Comparison of ENCODE assay signal across 11 cellular contexts in genomic region chr16:427295-427694, GRCh38. TPM values are rescaled to one million over a fixed set of nuclear protein-coding genes. Genes with fewer than 3 reads are reported as not detected.
DNase-seq lines count a peak whose midpoint lies in the region; ATAC-seq and TF ChIP-seq lines count a peak whose summit lies in the region.
"Had no signal": no experiment of that assay in that cellular context is flagged by ENCODE, and none has a peak within 500 bp of the region (broad histone marks: within the 10 kb centered on the region; RNA-seq: fewer than 3 reads in every experiment).

No MANE protein-coding gene starts in this region.

- TF ChIP-seq EP300 in ovary (IDR thresholded peaks at IDR 0.05) = no peak

- no peak for ATAC-seq in DND-41 (ENCODE audit: insufficient read depth, low read depth)

- peaks cover 9% of the 10 kb centered on the region for H3K36me3 Mint-ChIP-seq in endothelial cell (ENCODE audit: low read depth, unreplicated experiment)

- peak overlapping the region; percentile 80 to 96; a peak in 3 of 4 replicates for H3K4me3 ChIP-seq in DND-41 (ENCODE audit: low read depth in 1 of 2, low read length in 2 of 2)
- peak overlapping the region; percentile 66; the same call in 1 of the 2 replicates for H3K4me3 ChIP-seq in PC-9
- H3K4me3 ChIP-seq in ovary = peak overlapping the region; percentile 58

- no peaks in the 10 kb centered on the region for H3K27me3 ChIP-seq in DND-41 (ENCODE audit: insufficient read depth, low read length, poor library complexity)
- no peaks in the 10 kb centered on the region for H3K27me3 ChIP-seq in PC-9 (ENCODE audit: insufficient read depth, low read depth)
- H3K27me3 ChIP-seq in ovary = no peaks in the 10 kb centered on the region

- H3K4me2 ChIP-seq in DND-41 (ENCODE audit: insufficient read depth, low read length) = peak overlapping the region; percentile 100
- peak overlapping the region; percentile 86 for H3K4me2 ChIP-seq in PC-9

- H3K4me1 Mint-ChIP-seq in endothelial cell (ENCODE audit: unreplicated experiment) = peaks cover 17% of the 10 kb centered on the region

- TF ChIP-seq CTCF in DND-41 (IDR thresholded peaks at IDR 0.05; ENCODE audit: borderline replicate concordance, extremely low read depth, low read length, poor library complexity, severe bottlenecking) (no peak), PC-9 (conservative IDR thresholded peaks at IDR 0.05) (no peak), endothelial cell (IDR thresholded peaks at IDR 0.05; ENCODE audit: unreplicated experiment) (no peak), ovary (IDR thresholded peaks at IDR 0.05) (no peak)

- H3K4me3 Mint-ChIP-seq in endothelial cell (ENCODE audit: unreplicated experiment) = peak overlapping the region; percentile 95

- BruUV-seq in PC-9 (replicated peaks; lab: Mats Ljungman, UMichigan) = TSS peak; percentile 32

- POLR2A ChIA-PET in PC-9 (lab: Charles Lee; ENCODE audit: unreplicated experiment) = no interaction called here

- peak overlapping the region; percentile 77 for H3K27ac Mint-ChIP-seq in endothelial cell (ENCODE audit: unreplicated experiment)

- CTCF ChIA-PET in PC-9 (lab: Charles Lee) = interaction anchor here (1.3 kb wide), 1 partner anchor 30 kb away, joined by 3 read pairs; no protein-coding TSS in a partner anchor

- H3K9ac ChIP-seq in DND-41 (ENCODE audit: low read depth, low read length) = peak overlapping the region; percentile 88

- H3F3A ChIP-seq in PC-9 (ENCODE audit: insufficient read depth, low read depth) = peaks cover 19% of the 10 kb centered on the region

- WGBS in ovary, 3 donors = 36 to 44% (median 39%) methylated on average over 10 of the region's 10 CpGs

- no peaks in the 10 kb centered on the region for H3K9me3 Mint-ChIP-seq in endothelial cell (ENCODE audit: unreplicated experiment)

- H3K36me3 ChIP-seq in DND-41 (ENCODE audit: insufficient read depth, low read length) = peaks cover 19% of the 10 kb centered on the region; the same call in 1 of the 2 replicates
- H3K36me3 ChIP-seq in PC-9 (ENCODE audit: low read depth) = no peaks in the 10 kb centered on the region
- H3K36me3 ChIP-seq in ovary = no peaks in the 10 kb centered on the region
- H3K36me3 ChIP-seq: neutrophil had no signal

- TF ChIP-seq POLR2A in ovary (IDR thresholded peaks at IDR 0.05) = peak; percentile 21

- H3K27me3 Mint-ChIP-seq in endothelial cell (ENCODE audit: unreplicated experiment) = peaks cover 16% of the 10 kb centered on the region

- H4K20me1 ChIP-seq in DND-41 (ENCODE audit: insufficient read depth, low read length) = peaks cover 37% of the 10 kb centered on the region
- H4K20me1 ChIP-seq in PC-9 (ENCODE audit: insufficient read depth) = no peaks in the 10 kb centered on the region; the same call in 1 of the 2 replicates

- H2AFZ ChIP-seq in DND-41 (ENCODE audit: low read depth, low read length) = no peak overlapping the region
- no peak overlapping the region for H2AFZ ChIP-seq in PC-9

- intact Hi-C loops in PC-9 (cut with micrococcal nuclease; ENCODE audit: unreplicated experiment) = loop anchor here (5.0 kb wide), 1 partner anchor 100 kb away; the partner anchor contains the start of gene CAPN15
- intact Hi-C loops in ovary (cut with DNase I) = no loop called here

- no peak for DNase-seq in DND-41
- no peak for DNase-seq in PC-9
- DNase-seq in endothelial cell (ENCODE audit: low spot score) = no peak
- DNase-seq in ovary = no peak
- DNase-seq in stimulated activated naive CD4-positive, alpha-beta T cell (lab: John Stamatoyannopoulos, UW) = no peak
- DNase-seq in NCI-H2196 (lab: John Stamatoyannopoulos, UW; ENCODE audit: unreplicated experiment) = no peak
- DNase-seq in NCI-H2029 treated with DMSO at 0.1 percent for 48 hours (lab: John Stamatoyannopoulos, UW) = no peak
- no peak for DNase-seq in Ammon's horn (ENCODE audit: low spot score)
- DNase-seq: activated CD8-positive, alpha-beta memory T cell treated with anti-CD3 and anti-CD28 coated beads, Interleukin-2, amount 50 U/mL, for 4 hours; Kasumi-1 had no signal

- H3K79me2 ChIP-seq in DND-41 (ENCODE audit: insufficient read depth, low read length) (peaks cover 63% of the 10 kb centered on the region), PC-9 (ENCODE audit: low read depth) (peaks cover 10% of the 10 kb centered on the region)

- no peaks in the 10 kb centered on the region for H3K9me2 ChIP-seq in PC-9 (ENCODE audit: insufficient read depth)

- no peak overlapping the region for H3K27ac ChIP-seq in DND-41 (ENCODE audit: low read length)
- H3K27ac ChIP-seq in PC-9 = no peak overlapping the region
- H3K27ac ChIP-seq in ovary = no peak overlapping the region
- H3K27ac ChIP-seq: neutrophil had no signal

- no peaks in the 10 kb centered on the region for H3K9me3 ChIP-seq in DND-41 (ENCODE audit: insufficient read depth, low read length, severe bottlenecking)
- no peaks in the 10 kb centered on the region for H3K9me3 ChIP-seq in PC-9 (ENCODE audit: insufficient read depth, low read depth)
- no peaks in the 10 kb centered on the region for H3K9me3 ChIP-seq in ovary
- H3K9me3 ChIP-seq: neutrophil had no signal

- H3K4me1 ChIP-seq in DND-41 (ENCODE audit: insufficient read depth, low read length) = peaks cover 59% of the 10 kb centered on the region
- H3K4me1 ChIP-seq in PC-9 (replicated peaks; ENCODE audit: insufficient read depth) = peaks cover 22% of the 10 kb centered on the region
- peaks cover 9% of the 10 kb centered on the region for H3K4me1 ChIP-seq in ovary (ENCODE audit: insufficient read depth)

RNA-seq across cellular contexts. Expression of gene RAB11FIP3, which starts 1.8 kb away (rescaled TPM):
- total RNA-seq in PC-9 (2021) = 38.4 and 42.4 TPM in 2 replicates
- total RNA-seq in endothelial cell (ENCODE audit: unreplicated experiment) = 81.5 TPM
- total RNA-seq in ovary = 10 to 100 TPM; 35.9 to 58.1 (median 38.1) TPM
- polyA plus RNA-seq in ovary = 10 to 100 TPM; 18.0 to 40.1 TPM

RNA-seq across cellular contexts. Expression of gene DECR2, which starts 25.6 kb away (rescaled TPM):
- total RNA-seq in PC-9 (2021) (65.4 and 78.4 TPM in 2 replicates), endothelial cell (ENCODE audit: unreplicated experiment) (14.6 TPM), ovary (10 to 100 TPM; 10.2 to 23.7 (median 15.1) TPM)
- polyA plus RNA-seq in ovary = 10 to 100 TPM in 1 of 2 donors, 1 to 10 TPM in 1; 2.1 to 13.0 TPM

RNA-seq across cellular contexts. Expression of gene NME4, which starts 30.3 kb away (rescaled TPM):
- 157 and 159 TPM in 2 replicates for total RNA-seq in PC-9 (2021)
- total RNA-seq in endothelial cell (ENCODE audit: unreplicated experiment) = 139 TPM
- total RNA-seq in ovary = 100 to 1,000 TPM in 3 of 7 donors, 10 to 100 TPM in 4; 48.8 to 133 (median 93.4) TPM
- polyA plus RNA-seq in ovary = 100 to 1,000 TPM in 1 of 2 donors, 10 to 100 TPM in 1; 72.9 to 117 TPM

RNA-seq across cellular contexts. Expression of gene PGAP6, which starts 45.5 kb away (rescaled TPM):
- total RNA-seq in PC-9 (2021) (41.4 and 45.6 TPM in 2 replicates), endothelial cell (ENCODE audit: unreplicated experiment) (133 TPM), ovary (10 to 100 TPM; 13.0 to 39.8 (median 23.2) TPM)
- 10 to 100 TPM; 13.9 to 17.9 TPM for polyA plus RNA-seq in ovary

RNA-seq across cellular contexts. Expression of gene MRPL28, which starts 57.0 kb away (rescaled TPM):
- total RNA-seq in PC-9 (2021) (130 and 150 TPM in 2 replicates), endothelial cell (ENCODE audit: unreplicated experiment) (70.8 TPM), ovary (10 to 100 TPM; 38.9 to 57.7 (median 40.9) TPM)
- 10 to 100 TPM; 28.4 to 53.0 TPM for polyA plus RNA-seq in ovary
